Comparison of ENCODE assay signal across 8 cellular contexts in the genomic region with DNA sequence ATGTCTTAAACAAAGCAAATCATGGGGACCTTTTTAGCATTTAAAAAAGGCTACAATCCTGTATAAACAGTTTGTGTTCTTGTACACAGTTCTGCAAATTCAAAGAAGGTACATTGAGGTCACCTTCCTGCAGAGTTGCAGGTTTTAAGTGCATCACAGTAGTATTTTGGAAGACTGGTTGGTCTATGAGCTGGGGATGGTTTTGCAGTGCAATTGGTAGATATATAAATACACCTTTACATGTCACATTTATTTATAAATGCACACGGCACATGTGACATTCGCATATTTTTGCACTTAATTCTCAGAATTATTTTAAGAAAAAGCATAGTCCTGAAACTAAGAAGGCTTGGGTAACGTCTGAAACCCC. TPM values are rescaled to one million over a fixed set of nuclear protein-coding genes. Genes with fewer than 3 reads are reported as not detected.
A peak's percentile ranks its signal among the peaks of the same experiment; 100 is the strongest.
DNase-seq lines count a peak whose midpoint lies in the region; ATAC-seq and TF ChIP-seq lines count a peak whose summit lies in the region.

No MANE protein-coding gene starts in this region.

- H3K27ac ChIP-seq in Peyer's patch: peak overlapping the region; percentile 62 to 94 (median 88)
- H3K27ac ChIP-seq in esophagus squamous epithelium: peak overlapping the region; percentile 65 to 96 (median 88)
- H3K27ac ChIP-seq in skin epidermis: peak overlapping the region in 16 of 21 experiments; percentile 50 to 99 (median 93)

- H3K27me3 ChIP-seq in Peyer's patch: no peaks in the 10 kb centered on the region
- H3K27me3 ChIP-seq in esophagus squamous epithelium: no peaks in the 10 kb centered on the region

- H3K4me1 ChIP-seq in Peyer's patch (peaks cover 0 to 21% (median 19%) of the 10 kb centered on the region in 4 donors), esophagus squamous epithelium (peaks cover 15 to 38% (median 28%) of the 10 kb centered on the region in 3 donors)

- 45 to 49% methylated on average over 3 of the region's 3 CpGs for WGBS in esophagus squamous epithelium, 2 donors

- TF ChIP-seq POLR2A in Peyer's patch (IDR thresholded peaks at IDR 0.05) (no peak), esophagus squamous epithelium (IDR thresholded peaks at IDR 0.05) (no peak)

- ATAC-seq in GM19395 (IDR thresholded peaks at IDR 0.05; ENCODE audit: unreplicated experiment) (peak; percentile 6), GM21367 (IDR thresholded peaks at IDR 0.05; ENCODE audit: unreplicated experiment) (no peak)

- TF ChIP-seq CTCF in Peyer's patch (IDR thresholded peaks at IDR 0.05): no peak
- TF ChIP-seq CTCF in esophagus squamous epithelium (IDR thresholded peaks at IDR 0.05): no peak

- peak in 1 of 3 donors; percentile 26 for DNase-seq in Peyer's patch
- no peak for DNase-seq in esophagus squamous epithelium (lab: John Stamatoyannopoulos, UW)
- no peak for DNase-seq in DMS53 (lab: John Stamatoyannopoulos, UW)
- no peak for DNase-seq in inferior parietal cortex (ENCODE audit: extremely low spot score)
- DNase-seq in NK-92 treated with Interleukin-12 subunit alpha and Interleukin-12 subunit beta, amount 100 ng/mL, for 24 hours (lab: John Stamatoyannopoulos, UW): no peak

- H3K4me3 ChIP-seq in Peyer's patch (peak overlapping the region in 2 of 4 donors; percentile 59 to 96), esophagus squamous epithelium (peak overlapping the region in 3 of 4 donors; percentile 68 to 93 (median 89)), skin epidermis (peak overlapping the region in 6 of 7 experiments; percentile 63 to 89 (median 79))

- H3K9me3 ChIP-seq in Peyer's patch (no peaks in the 10 kb centered on the region), esophagus squamous epithelium (no peaks in the 10 kb centered on the region)

- H3K36me3 ChIP-seq in Peyer's patch (peaks cover 0 to 16% (median 0%) of the 10 kb centered on the region in 3 donors), esophagus squamous epithelium (peaks cover 0 to 23% (median 10%) of the 10 kb centered on the region in 3 donors)

- intact Hi-C loops in esophagus squamous epithelium (cut with DNase I): loop anchor here (5.0 to 10.0 kb wide), 2 partner anchors 78 to 95 kb away; no protein-coding TSS in a partner anchor

RNA-seq across cellular contexts. Expression of a gene that starts 0.6 kb away (rescaled TPM):
- total RNA-seq in Peyer's patch (10 to 100 TPM in 3 of 4 donors, 1 to 10 TPM in 1; 9.5 to 36.3 (median 23.0) TPM), esophagus squamous epithelium (10 to 100 TPM; 10.7 to 22.3 (median 15.9) TPM)
